Comparison of ENCODE assay signal across 24 cellular contexts in the genomic region with DNA sequence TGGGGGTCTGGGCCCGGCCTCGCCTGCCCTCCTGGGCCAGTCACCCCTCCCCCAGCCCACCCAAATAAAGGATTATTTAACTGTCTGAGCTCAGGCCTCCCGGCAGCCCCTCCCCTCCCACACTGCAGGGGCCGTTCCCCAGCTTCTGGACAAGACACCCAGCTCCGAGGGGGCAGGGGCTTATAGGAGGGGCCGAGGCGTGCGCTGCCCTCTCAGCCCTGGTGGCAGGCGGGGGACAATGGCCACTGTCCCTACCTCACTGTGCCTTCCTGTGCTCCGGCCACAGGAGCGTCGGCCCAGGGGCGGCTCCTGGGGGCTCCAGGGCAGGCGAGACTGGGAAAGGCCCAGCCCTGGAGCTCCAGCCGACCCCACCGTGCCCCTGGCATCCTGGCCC.
"Had no signal": no experiment of that assay in that cellular context is flagged by ENCODE, and none has a peak within 500 bp of the region (broad histone marks: within the 10 kb centered on the region; RNA-seq: fewer than 3 reads in every experiment).

No MANE protein-coding gene starts in this region.

- FAIRE-seq: colon, endometrium, frontal cortex, keratinocyte had no signal

- DNase-seq: activated CD4-positive, alpha-beta memory T cell treated with anti-CD3 and anti-CD28 coated beads, Interleukin-2, amount 10 ng/mL, durations not matched to agents 7 days and 5 days; activated CD4-positive, alpha-beta T cell treated with anti-CD3 and anti-CD28 coated beads for 1 hour; activated CD4-positive, alpha-beta T cell treated with anti-CD3 and anti-CD28 coated beads, Interleukin-2, amount 10 ng/mL, durations not matched to agents 7 days and 5 days; activated T-cell treated with anti-CD3 and anti-CD28 coated beads, Interleukin-2, amount 50 U/mL, for 4 hours; aorta; dermis blood vessel endothelial cell; effector CD4-positive, alpha-beta T cell; left colon; mammary epithelial cell; stimulated activated naive CD4-positive, alpha-beta T cell treated with Interleukin-2 at 50 U/mL for 16 hours had no signal

- H3K9me3 Mint-ChIP-seq: activated CD4-positive, alpha-beta memory T cell treated with anti-CD3 and anti-CD28 coated beads, Interleukin-2, amount 10 ng/mL, durations not matched to agents 7 days and 5 days; activated CD4-positive, alpha-beta T cell treated with anti-CD3 and anti-CD28 coated beads, Interleukin-2, amount 10 ng/mL, durations not matched to agents 7 days and 5 days; activated T-cell treated with anti-CD3 and anti-CD28 coated beads, Interleukin-2, amount 50 U/mL, for 4 hours; activated T-helper 2 cell treated with anti-CD3 and anti-CD28 coated beads, Interferon-gamma antibody, Interleukin-2, Interleukin-4, amounts not matched to agents 10 μg/mL and 5 μg/mL and 100 μg/mL, durations not matched to agents 14 hours and 24 hours and 36 hours; T-helper 1 cell treated with Interleukin-12 subunit alpha and Interleukin-12 subunit beta and Interleukin-4 antibody, amounts not matched to agents 30 μg/mL and 1 μg/mL, for 36 hours had no signal

- H3K4me3 ChIP-seq: body of pancreas, hepatocyte, right atrium auricular region, spleen, tibial nerve had no signal

- H2AFZ ChIP-seq: hepatocyte had no signal

- H3K27me3 ChIP-seq: body of pancreas, hepatocyte, right atrium auricular region, spleen, tibial nerve had no signal

- H3K4me3 Mint-ChIP-seq: activated T-cell treated with anti-CD3 and anti-CD28 coated beads, Interleukin-2, amount 50 U/mL, for 4 hours; T-helper 1 cell treated with Interleukin-12 subunit alpha and Interleukin-12 subunit beta and Interleukin-4 antibody, amounts not matched to agents 30 μg/mL and 1 μg/mL, for 36 hours had no signal

- ATAC-seq: activated T-cell treated with anti-CD3 and anti-CD28 coated beads, Interleukin-2, amount 50 U/mL, for 4 hours; body of pancreas; left colon; WTC11 had no signal

- H3K27ac ChIP-seq: body of pancreas, epithelial cell of prostate, hepatocyte had no signal

- H3K27ac Mint-ChIP-seq: activated CD4-positive, alpha-beta memory T cell treated with anti-CD3 and anti-CD28 coated beads, Interleukin-2, amount 10 ng/mL, durations not matched to agents 7 days and 5 days; activated naive CD8-positive, alpha-beta T cell; activated T-helper 2 cell treated with anti-CD3 and anti-CD28 coated beads, Interferon-gamma antibody, Interleukin-2, Interleukin-4, amounts not matched to agents 10 μg/mL and 5 μg/mL and 100 μg/mL, durations not matched to agents 14 hours and 24 hours and 36 hours; T-helper 1 cell treated with Interleukin-12 subunit alpha and Interleukin-12 subunit beta and Interleukin-4 antibody, amounts not matched to agents 30 μg/mL and 1 μg/mL, for 36 hours had no signal

- H3K27me3 Mint-ChIP-seq: activated CD4-positive, alpha-beta memory T cell treated with anti-CD3 and anti-CD28 coated beads, Interleukin-2, amount 10 ng/mL, durations not matched to agents 7 days and 5 days; activated CD4-positive, alpha-beta T cell treated with anti-CD3 and anti-CD28 coated beads, Interleukin-2, amount 10 ng/mL, durations not matched to agents 7 days and 5 days; activated naive CD8-positive, alpha-beta T cell had no signal

- H3K36me3 Mint-ChIP-seq: activated naive CD8-positive, alpha-beta T cell had no signal

- H3K9me3 ChIP-seq: body of pancreas, right atrium auricular region, spleen, tibial nerve had no signal
